Comparison of ENCODE assay signal across 9 cellular contexts in genomic region chr13:81171065-81171647, GRCh38.
DNase-seq lines count a peak whose midpoint lies in the region; ATAC-seq and TF ChIP-seq lines count a peak whose summit lies in the region.
"Had no signal": no experiment of that assay in that cellular context is flagged by ENCODE, and none has a peak within 500 bp of the region (broad histone marks: within the 10 kb centered on the region; RNA-seq: fewer than 3 reads in every experiment).

No MANE protein-coding gene starts in this region.

- H3K27ac Mint-ChIP-seq in activated CD8-positive, alpha-beta memory T cell treated with anti-CD3 and anti-CD28 coated beads, Interleukin-2, amount 10 ng/mL, durations not matched to agents 7 days and 5 days: no peak overlapping the region
- H3K27ac Mint-ChIP-seq: T-helper 1 cell treated with Interleukin-12 subunit alpha and Interleukin-12 subunit beta and Interleukin-4 antibody, amounts not matched to agents 30 μg/mL and 1 μg/mL, for 36 hours had no signal

- no peaks in the 10 kb centered on the region for H3K4me1 ChIP-seq in OCI-LY7 (ENCODE audit: insufficient read depth, low read length, poor library complexity, severe bottlenecking)
- no peaks in the 10 kb centered on the region for H3K4me1 ChIP-seq in testis

- intact Hi-C loops in OCI-LY7 (cut with micrococcal nuclease; ENCODE audit: unreplicated experiment) (loop anchor here (5.0 kb wide), 1 partner anchor 1161 kb away; no protein-coding TSS in a partner anchor), testis (cut with DNase I; ENCODE audit: low total_unique reads) (no loop called here)

- H3K4me3 ChIP-seq in OCI-LY7 (ENCODE audit: low read depth, low read length, poor library complexity, severe bottlenecking) (no peak overlapping the region), testis (no peak overlapping the region)

- no peak for TF ChIP-seq POLR2A in testis (IDR thresholded peaks at IDR 0.05)

- no peaks in the 10 kb centered on the region for H3K27me3 Mint-ChIP-seq in activated CD8-positive, alpha-beta memory T cell treated with anti-CD3 and anti-CD28 coated beads, Interleukin-2, amount 10 ng/mL, durations not matched to agents 7 days and 5 days

- H2AFZ ChIP-seq in OCI-LY7 (ENCODE audit: low read length): no peak overlapping the region

- peak; percentile 18 for DNase-seq in OCI-LY7 (ENCODE audit: low spot score)
- peak; percentile 61 for DNase-seq in fibroblast of peridontal ligament (ENCODE audit: extremely low read depth)
- DNase-seq in testis: no peak
- no peak for DNase-seq in DMS114 treated with DMSO at 0.1 percent for 48 hours (lab: John Stamatoyannopoulos, UW; ENCODE audit: unreplicated experiment)
- no peak for DNase-seq in HuH-7 (ENCODE audit: low spot score)
- DNase-seq in activated CD8-positive, alpha-beta memory T cell treated with anti-CD3 and anti-CD28 coated beads, Interleukin-2, amount 10 ng/mL, durations not matched to agents 7 days and 5 days: no peak

- POLR2A ChIA-PET in OCI-LY7 (lab: Charles Lee): interaction anchor here (0.5 to 1.5 kb wide), 4 partner anchors 9 to 1694 kb away, joined by 3 to 5 read pairs (median 4); no protein-coding TSS in a partner anchor

- ATAC-seq in GM18508 (IDR thresholded peaks at IDR 0.05; ENCODE audit: insufficient read depth, unreplicated experiment): peak; percentile 68
- ATAC-seq in HG02981 (IDR thresholded peaks at IDR 0.05; ENCODE audit: unreplicated experiment): peak; percentile 73
- no peak for ATAC-seq in activated CD8-positive, alpha-beta memory T cell treated with anti-CD3 and anti-CD28 coated beads, Interleukin-2, amount 10 ng/mL, durations not matched to agents 7 days and 5 days

- CTCF ChIA-PET in OCI-LY7 (lab: Charles Lee; ENCODE audit: unreplicated experiment): no interaction called here
- CTCF ChIA-PET in activated CD8-positive, alpha-beta memory T cell treated with anti-CD3 and anti-CD28 coated beads, Interleukin-2, amount 10 ng/mL, durations not matched to agents 7 days and 5 days (lab: Charles Lee): interaction anchor here (0.8 kb wide), 1 partner anchor 14 kb away, joined by 3 read pairs; no protein-coding TSS in a partner anchor

- no TSS peak for BruUV-seq in OCI-LY7 (replicated peaks; lab: Mats Ljungman, UMichigan)

- no peaks in the 10 kb centered on the region for H4K20me1 ChIP-seq in OCI-LY7 (ENCODE audit: insufficient read depth, low read length)

- H3K9me3 ChIP-seq in OCI-LY7 (ENCODE audit: low read length) (0 out of 2 replicates have a peak, but pooled peaks cover 5% of the 10 kb centered on the region), testis (no peaks in the 10 kb centered on the region)

- H3K4me2 ChIP-seq in OCI-LY7 (ENCODE audit: low read length): no peak overlapping the region

- H3K9me3 Mint-ChIP-seq in activated CD8-positive, alpha-beta memory T cell treated with anti-CD3 and anti-CD28 coated beads, Interleukin-2, amount 10 ng/mL, durations not matched to agents 7 days and 5 days (ENCODE audit: low read depth): no peaks in the 10 kb centered on the region
- H3K9me3 Mint-ChIP-seq: T-helper 1 cell treated with Interleukin-12 subunit alpha and Interleukin-12 subunit beta and Interleukin-4 antibody, amounts not matched to agents 30 μg/mL and 1 μg/mL, for 36 hours had no signal

- 36 to 37% methylated on average over 3 of the region's 3 CpGs for WGBS in testis, 2 donors

- H3K4me3 Mint-ChIP-seq in activated CD8-positive, alpha-beta memory T cell treated with anti-CD3 and anti-CD28 coated beads, Interleukin-2, amount 10 ng/mL, durations not matched to agents 7 days and 5 days: no peak overlapping the region
- H3K4me3 Mint-ChIP-seq: T-helper 1 cell treated with Interleukin-12 subunit alpha and Interleukin-12 subunit beta and Interleukin-4 antibody, amounts not matched to agents 30 μg/mL and 1 μg/mL, for 36 hours had no signal

- H3K36me3 Mint-ChIP-seq in activated CD8-positive, alpha-beta memory T cell treated with anti-CD3 and anti-CD28 coated beads, Interleukin-2, amount 10 ng/mL, durations not matched to agents 7 days and 5 days: no peaks in the 10 kb centered on the region

- H3K4me1 Mint-ChIP-seq in activated CD8-positive, alpha-beta memory T cell treated with anti-CD3 and anti-CD28 coated beads, Interleukin-2, amount 10 ng/mL, durations not matched to agents 7 days and 5 days: no peaks in the 10 kb centered on the region

- TF ChIP-seq CTCF in OCI-LY7 (conservative IDR thresholded peaks at IDR 0.05; ENCODE audit: low read length): peak; percentile 85
- peak in 2 of 3 experiments; percentile 32 to 51 for TF ChIP-seq CTCF in testis (IDR thresholded peaks at IDR 0.05)

- H3K9me2 ChIP-seq in OCI-LY7 (ENCODE audit: insufficient read depth, low read length): no peaks in the 10 kb centered on the region

- H3K27ac ChIP-seq in OCI-LY7 (ENCODE audit: low read depth, low read length, poor library complexity, severe bottlenecking) (no peak overlapping the region), testis (no peak overlapping the region)

- H3K27me3 ChIP-seq in testis: no peaks in the 10 kb centered on the region

- no peaks in the 10 kb centered on the region for H3K36me3 ChIP-seq in OCI-LY7 (ENCODE audit: insufficient read depth, low read length)
- no peaks in the 10 kb centered on the region for H3K36me3 ChIP-seq in testis (ENCODE audit: low read depth, missing control alignments)

- H3K79me2 ChIP-seq in OCI-LY7 (ENCODE audit: insufficient read depth, low read depth, low read length): no peaks in the 10 kb centered on the region

Comparison
In these comparisons a context has a peak if more than half of its experiments do, and no peak if none do; other contexts are left out.
1. DNase-seq: peak in OCI-LY7 (single experiment) and fibroblast of peridontal ligament (single experiment); none in testis (single experiment), DMS114 treated with DMSO at 0.1 percent for 48 hours (single experiment), HuH-7 (single experiment) and activated CD8-positive, alpha-beta memory T cell treated with anti-CD3 and anti-CD28 coated beads, Interleukin-2, amount 10 ng/mL, durations not matched to agents 7 days and 5 days (single experiment).